Comparison of ENCODE assay signal across 19 cellular contexts in genomic region chr17:7797976-7798375, GRCh38. TPM values are rescaled to one million over a fixed set of nuclear protein-coding genes. Genes with fewer than 3 reads are reported as not detected.
"Had no signal": no experiment of that assay in that cellular context is flagged by ENCODE, and none has a peak within 500 bp of the region (broad histone marks: within the 10 kb centered on the region; RNA-seq: fewer than 3 reads in every experiment).

No MANE protein-coding gene starts in this region.

- H2AFZ ChIP-seq: hepatocyte had no signal

- H3K9me3 ChIP-seq: colonic mucosa, esophagus muscularis mucosa, gastroesophageal sphincter, heart left ventricle, left lung, lower lobe of right lung had no signal

- H3K4me1 ChIP-seq: colonic mucosa, esophagus muscularis mucosa, foreskin keratinocyte, gastroesophageal sphincter, heart left ventricle, left lung, lower lobe of right lung had no signal

- H3K4me2 ChIP-seq: hepatocyte had no signal

- H3K36me3 ChIP-seq: colonic mucosa, esophagus muscularis mucosa, gastroesophageal sphincter, heart left ventricle, left lung, lower lobe of right lung had no signal

- DNase-seq: cerebellar nuclear complex; colonic mucosa; cortex of kidney; effector CD8-positive, alpha-beta T cell; effector memory CD8-positive, alpha-beta T cell; foreskin keratinocyte; heart left ventricle; hypothalamus; immature natural killer cell; kidney glomerular epithelial cell; left lung; left ventricle myocardium superior; lower lobe of right lung; mesenchymal stem cell; midbrain had no signal

- H3K27me3 ChIP-seq: colonic mucosa, foreskin keratinocyte, hepatocyte, left lung had no signal

- ATAC-seq: effector memory CD8-positive, alpha-beta T cell; foreskin keratinocyte; gastroesophageal sphincter; left lung; left ventricle myocardium superior; lower lobe of right lung had no signal

- H3K27ac ChIP-seq: colonic mucosa, esophagus muscularis mucosa, foreskin keratinocyte, gastroesophageal sphincter, heart left ventricle, hepatocyte, left lung, lower lobe of right lung had no signal

- H3K4me3 ChIP-seq: colonic mucosa, esophagus muscularis mucosa, gastroesophageal sphincter, heart left ventricle, hepatocyte, left lung, lower lobe of right lung had no signal

RNA-seq across cellular contexts. Expression of gene TMEM88, which starts 56.9 kb away (rescaled TPM):
- polyA plus RNA-seq: fibroblast of lung, immature natural killer cell had no signal
